In genomic region chr14:89466939-89467338, GRCh38 we compare ENCODE assay signal across 16 cellular contexts. TPM values are rescaled to one million over a fixed set of nuclear protein-coding genes. Genes with fewer than 3 reads are reported as not detected.
DNase-seq lines count a peak whose midpoint lies in the region; ATAC-seq and TF ChIP-seq lines count a peak whose summit lies in the region.
"Had no signal": no experiment of that assay in that cellular context is flagged by ENCODE, and none has a peak within 500 bp of the region (broad histone marks: within the 10 kb centered on the region; RNA-seq: fewer than 3 reads in every experiment).

No MANE protein-coding gene starts in this region.

- peaks cover 4% of the 10 kb centered on the region for H3K36me3 Mint-ChIP-seq in activated B cell treated with CpG ODN at 0.5 μM for 24 hours (ENCODE audit: low read depth)

- peak overlapping the region; percentile 40 for H3K4me2 ChIP-seq in skeletal muscle satellite cell (ENCODE audit: low read length)
- H3K4me2 ChIP-seq in PC-3 (ENCODE audit: low read length): no peak overlapping the region

- DNase-seq in NCI-H510A treated with DMSO at 0.1 percent for 48 hours (lab: John Stamatoyannopoulos, UW) (peak; percentile 41), NCI-H510A (lab: John Stamatoyannopoulos, UW) (no peak), activated B cell treated with CpG ODN at 0.5 μM for 24 hours (no peak), heart left ventricle (peak in 2 of 5 donors; percentile 47 to 66), PC-3 (no peak), NCI-H2171 (lab: John Stamatoyannopoulos, UW) (no peak), HCEC 1CT (no peak)
- DNase-seq: 8988T; activated CD4-positive, CD25-positive, alpha-beta regulatory T cell; NCI-H526 treated with DMSO at 0.1 percent for 48 hours; right lobe of liver had no signal

- ATAC-seq in activated B cell treated with CpG ODN at 0.5 μM for 24 hours (ENCODE audit: low read depth) (no peak), heart left ventricle (peak; percentile 45 to 84 (median 64)), PC-3 (no peak)

- H3K27me3 ChIP-seq in heart left ventricle: no peaks in the 10 kb centered on the region
- no peaks in the 10 kb centered on the region for H3K27me3 ChIP-seq in skeletal muscle satellite cell (ENCODE audit: control insufficient read depth, insufficient read depth, low read length)
- no peaks in the 10 kb centered on the region for H3K27me3 ChIP-seq in PC-3 (ENCODE audit: low read length)
- H3K27me3 ChIP-seq: breast epithelium, right lobe of liver, SJSA1, tibial artery had no signal

- WGBS in heart left ventricle, 4 donors: 63 to 85% (median 77%) methylated on average over 13 of the region's 13 CpGs

- no peak overlapping the region for H3K4me3 Mint-ChIP-seq in activated B cell treated with CpG ODN at 0.5 μM for 24 hours

- no peaks in the 10 kb centered on the region for H4K20me1 ChIP-seq in PC-3 (ENCODE audit: low read length)

- peak overlapping the region in 2 of 12 donors; percentile 27 to 34 for H3K27ac ChIP-seq in heart left ventricle
- H3K27ac ChIP-seq in PC-3 (ENCODE audit: low read length): no peak overlapping the region
- H3K27ac ChIP-seq: breast epithelium, right lobe of liver, SJSA1, tibial artery had no signal

- H3K4me1 Mint-ChIP-seq in activated B cell treated with CpG ODN at 0.5 μM for 24 hours: peaks cover 41% of the 10 kb centered on the region

- H3K36me3 ChIP-seq in heart left ventricle: no peaks in the 10 kb centered on the region
- H3K36me3 ChIP-seq in skeletal muscle satellite cell (ENCODE audit: insufficient read depth, low read length): no peaks in the 10 kb centered on the region
- H3K36me3 ChIP-seq in PC-3 (ENCODE audit: low read depth, low read length): no peaks in the 10 kb centered on the region
- H3K36me3 ChIP-seq: breast epithelium, right lobe of liver, SJSA1, tibial artery had no signal

- no peaks in the 10 kb centered on the region for H3K9me3 ChIP-seq in heart left ventricle
- H3K9me3 ChIP-seq in skeletal muscle satellite cell (replicated peaks; ENCODE audit: low read length): no peaks in the 10 kb centered on the region
- H3K9me3 ChIP-seq in PC-3 (ENCODE audit: low read length): no peaks in the 10 kb centered on the region
- H3K9me3 ChIP-seq: breast epithelium, right lobe of liver, SJSA1, tibial artery had no signal

- CTCF ChIA-PET in activated B cell treated with CpG ODN at 0.5 μM for 24 hours (lab: Charles Lee): interaction anchor here (1.0 kb wide), 1 partner anchor 27 kb away, joined by 3 read pairs; no protein-coding TSS in a partner anchor
- CTCF ChIA-PET in PC-3 (lab: Charles Lee): no interaction called here

- no peaks in the 10 kb centered on the region for H3K9me2 ChIP-seq in PC-3 (replicated peaks; ENCODE audit: low read length)

- H3K9ac ChIP-seq in skeletal muscle satellite cell (ENCODE audit: low read depth, low read length): no peak overlapping the region
- H3K9ac ChIP-seq in PC-3 (ENCODE audit: low read length): no peak overlapping the region

- TF ChIP-seq CTCF in activated B cell treated with CpG ODN at 0.5 μM for 24 hours (IDR thresholded peaks at IDR 0.05) (no peak), heart left ventricle (IDR thresholded peaks at IDR 0.05) (no peak), PC-3 (conservative IDR thresholded peaks at IDR 0.05; ENCODE audit: low read depth, low read length) (no peak)

- H3K27me3 Mint-ChIP-seq in activated B cell treated with CpG ODN at 0.5 μM for 24 hours: no peaks in the 10 kb centered on the region

- no TSS peak for BruUV-seq in PC-3 (replicated peaks; lab: Mats Ljungman, UMichigan)

- no peaks in the 10 kb centered on the region for H3K79me2 ChIP-seq in PC-3 (ENCODE audit: low read length)

- no peak overlapping the region for H2AFZ ChIP-seq in PC-3 (ENCODE audit: low read length)

- peak overlapping the region; percentile 50 for H3K27ac Mint-ChIP-seq in activated B cell treated with CpG ODN at 0.5 μM for 24 hours

- H3K4me3 ChIP-seq in heart left ventricle (peak overlapping the region in 1 of 12 donors; percentile 8), skeletal muscle satellite cell (ENCODE audit: low read length) (no peak overlapping the region), PC-3 (ENCODE audit: low read length) (no peak overlapping the region)
- H3K4me3 ChIP-seq: breast epithelium, GM12878, right lobe of liver, SJSA1, tibial artery had no signal

- H3K9me3 Mint-ChIP-seq in activated B cell treated with CpG ODN at 0.5 μM for 24 hours: no peaks in the 10 kb centered on the region

- no peak for TF ChIP-seq POLR2A in heart left ventricle (IDR thresholded peaks at IDR 0.05)

- POLR2A ChIA-PET in activated B cell treated with CpG ODN at 0.5 μM for 24 hours (lab: Charles Lee): interaction anchor here (0.7 kb wide), 2 partner anchors 46 to 284 kb away, joined by 4 to 10 read pairs; no protein-coding TSS in a partner anchor
- POLR2A ChIA-PET in PC-3 (lab: Charles Lee; ENCODE audit: unreplicated experiment): no interaction called here

- no peaks in the 10 kb centered on the region for H3F3A ChIP-seq in PC-3 (ENCODE audit: low read length, unreplicated experiment)

- peaks cover 0 to 47% (median 3%) of the 10 kb centered on the region in 12 donors for H3K4me1 ChIP-seq in heart left ventricle
- H3K4me1 ChIP-seq in skeletal muscle satellite cell (ENCODE audit: control insufficient read depth, insufficient read depth, low read length): peaks cover 14% of the 10 kb centered on the region
- no peaks in the 10 kb centered on the region for H3K4me1 ChIP-seq in PC-3 (ENCODE audit: insufficient read depth, low read length)
- H3K4me1 ChIP-seq: breast epithelium, SJSA1 had no signal

- intact Hi-C loops in activated B cell treated with CpG ODN at 0.5 μM for 24 hours (cut with micrococcal nuclease): no loop called here
- intact Hi-C loops in heart left ventricle (cut with DNase I): no loop called here
- intact Hi-C loops in PC-3 (cut with micrococcal nuclease): no loop called here

RNA-seq across cellular contexts. Expression of gene FOXN3, which starts 49.9 kb away (rescaled TPM):
- total RNA-seq in activated B cell treated with CpG ODN at 0.5 μM for 24 hours (88.2 and 106 TPM in 2 replicates), heart left ventricle (100 to 1,000 TPM; 102 to 161 (median 113) TPM), PC-3 (2014; rRNA removed) (13.2 and 13.3 TPM in 2 replicates)
- 10 to 100 TPM; 24.4 to 35.3 TPM for polyA plus RNA-seq in heart left ventricle
- 19.4 and 22.6 TPM in 2 replicates for total RNA-seq in skeletal muscle satellite cell (2012; rRNA removed)

Comparison
In these comparisons a context has a peak if more than half of its experiments do, and no peak if none do; other contexts are left out.
1. ATAC-seq: peak in heart left ventricle (4 of 4); none in activated B cell treated with CpG ODN at 0.5 μM for 24 hours (single experiment) and PC-3 (single experiment).